In the genomic region with DNA sequence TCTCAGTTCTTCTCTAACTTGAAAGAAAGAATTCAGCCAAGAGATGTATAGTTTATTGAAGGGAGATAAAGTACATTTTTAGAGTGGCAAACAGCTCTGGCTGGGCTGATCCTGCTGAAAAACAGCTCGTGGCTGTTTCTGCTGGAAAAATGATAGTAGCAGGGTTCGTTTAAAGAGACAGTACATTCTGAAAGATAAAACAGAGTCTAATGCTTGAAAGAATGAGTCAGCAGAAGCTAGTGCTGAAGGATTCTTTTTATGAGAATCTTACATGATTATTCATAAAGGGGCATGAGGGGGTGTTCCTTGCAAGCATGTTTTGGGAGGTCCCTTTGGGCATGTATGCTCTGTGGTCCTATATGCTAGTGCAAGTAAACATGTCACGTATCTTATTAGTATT, we compare ENCODE assay signal across 21 cellular contexts.
A peak's percentile ranks its signal among the peaks of the same experiment; 100 is the strongest.
DNase-seq lines count a peak whose midpoint lies in the region; ATAC-seq and TF ChIP-seq lines count a peak whose summit lies in the region.
"Had no signal": no experiment of that assay in that cellular context is flagged by ENCODE, and none has a peak within 500 bp of the region (broad histone marks: within the 10 kb centered on the region; RNA-seq: fewer than 3 reads in every experiment).

No MANE protein-coding gene starts in this region.

- peak overlapping the region; percentile 86 for H4K5ac ChIP-seq in IMR-90 (ENCODE audit: low read depth, low read length)

- dilution Hi-C loops in IMR-90 (cut with HindIII; ENCODE audit: low sequenced_read_pairs, unreplicated experiment) = no loop called here

- H3K27ac ChIP-seq in ACC112 (ENCODE audit: low read depth, low read length) = peak overlapping the region; percentile 1
- H3K27ac ChIP-seq in IMR-90 (ENCODE audit: insufficient read depth, low read length) = peak overlapping the region; percentile 89
- peak overlapping the region; percentile 24 for H3K27ac ChIP-seq in brain microvascular endothelial cell
- no peak overlapping the region for H3K27ac ChIP-seq in mesenchymal stem cell (ENCODE audit: low read length, poor library complexity, severe bottlenecking)
- H3K27ac ChIP-seq: neutrophil, SK-N-MC had no signal

- TF ChIP-seq RAD21 in IMR-90 (IDR thresholded peaks at IDR 0.05; ENCODE audit: low read length) = no peak

- POLR2A ChIA-PET in IMR-90 (lab: Charles Lee; ENCODE audit: unreplicated experiment) = no interaction called here

- H3K9ac ChIP-seq in IMR-90 (ENCODE audit: low read depth, low read length) (peak overlapping the region; percentile 53; the same call in 1 of the 2 replicates), mesenchymal stem cell (ENCODE audit: low read length) (peak overlapping the region; percentile 27)

- peaks cover 2% of the 10 kb centered on the region; the same call in 1 of the 2 replicates for H3K9me3 ChIP-seq in IMR-90 (ENCODE audit: control insufficient read depth, insufficient read depth, low read length)
- H3K9me3 ChIP-seq in mesenchymal stem cell (ENCODE audit: control insufficient read depth, low read length) = peaks cover 18% of the 10 kb centered on the region
- H3K9me3 ChIP-seq: neutrophil had no signal

- peak overlapping the region; percentile 78 for H2AFZ ChIP-seq in ACC112 (ENCODE audit: low read length, unreplicated experiment)
- no peak overlapping the region for H2AFZ ChIP-seq in IMR-90 (replicated peaks; ENCODE audit: low read length, poor library complexity)
- no peak overlapping the region for H2AFZ ChIP-seq in mesenchymal stem cell (ENCODE audit: low read depth, low read length)

- DNase-seq in IMR-90 (peak; percentile 75), brain microvascular endothelial cell (peak; percentile 30), mesenchymal stem cell (peak; percentile 34), NCI-H2227 treated with DMSO at 0.1 percent for 48 hours (lab: John Stamatoyannopoulos, UW) (no peak), NOMO-1 (lab: John Stamatoyannopoulos, UW; ENCODE audit: unreplicated experiment in 2 of 2) (no peak)
- DNase-seq: activated naive CD4-positive, alpha-beta T cell treated with anti-CD3 and anti-CD28 coated beads, Interleukin-2, amount 10 ng/mL, durations not matched to agents 7 days and 5 days; activated T-cell treated with anti-CD3 and anti-CD28 coated beads for 4 hours; COR-L47; hypothalamus; kidney glomerular epithelial cell; mesendoderm; MM.1S; NCI-H187 treated with DMSO at 0.1 percent for 48 hours; NCI-H510A treated with DMSO at 0.1 percent for 48 hours; right cardiac atrium had no signal

- H2BK15ac ChIP-seq in IMR-90 (ENCODE audit: low read depth, low read length) (peak overlapping the region; percentile 85), mesenchymal stem cell (ENCODE audit: low read depth, poor library complexity, severe bottlenecking) (no peak overlapping the region)

- TF ChIP-seq POLR2A in IMR-90 (IDR thresholded peaks at IDR 0.05; ENCODE audit: low read depth, low read length) = no peak

- H3K23ac ChIP-seq in IMR-90 (ENCODE audit: low read depth, low read length) (peak overlapping the region; percentile 90; the same call in 1 of the 2 replicates), mesenchymal stem cell (ENCODE audit: low read length in 2 of 2) (no peak overlapping the region)

- H3K36me3 ChIP-seq in ACC112 (ENCODE audit: insufficient read depth, low read length) (no peaks in the 10 kb centered on the region), IMR-90 (ENCODE audit: control insufficient read depth, insufficient read depth, low read length) (no peaks in the 10 kb centered on the region), brain microvascular endothelial cell (replicated peaks) (no peaks in the 10 kb centered on the region), mesenchymal stem cell (ENCODE audit: control insufficient read depth in 1 of 2, insufficient read depth in 2 of 2, low read depth in 1 of 2, low read length in 2 of 2) (no peaks in the 10 kb centered on the region)
- H3K36me3 ChIP-seq: neutrophil had no signal

- ATAC-seq in IMR-90 (ENCODE audit: low read depth) = peak; percentile 89
- no peak for ATAC-seq in GM21528 (IDR thresholded peaks at IDR 0.05; ENCODE audit: low FRiP score, unreplicated experiment)
- ATAC-seq in GM21526 (IDR thresholded peaks at IDR 0.05; ENCODE audit: low FRiP score, unreplicated experiment) = no peak
- ATAC-seq: esophagus mucosa, right cardiac atrium had no signal

- in situ Hi-C loops in IMR-90 (cut with MboI; ENCODE audit: low sequenced_read_pairs) (no loop called here), brain microvascular endothelial cell (cut with HindIII; ENCODE audit: low pct_ligation_motif_present, low sequenced_read_pairs) (no loop called here)

- CTCF ChIA-PET in IMR-90 (lab: Yijun Ruan, JAX) = interaction anchor here (1.3 kb wide), 1 partner anchor 15 kb away, joined by 3 read pairs; no protein-coding TSS in a partner anchor

- H3K4me1 ChIP-seq in ACC112 (ENCODE audit: control insufficient read depth, insufficient read depth, low read length, unreplicated experiment) = peaks cover 3% of the 10 kb centered on the region
- H3K4me1 ChIP-seq in IMR-90 (ENCODE audit: control insufficient read depth, insufficient read depth, low read length) = peaks cover 10% of the 10 kb centered on the region
- no peaks in the 10 kb centered on the region for H3K4me1 ChIP-seq in mesenchymal stem cell (ENCODE audit: control insufficient read depth, insufficient read depth, low read depth, low read length)

- H2BK20ac ChIP-seq in IMR-90 (ENCODE audit: low read depth, low read length) = peak overlapping the region; percentile 91

- H3K14ac ChIP-seq in IMR-90 (replicated peaks; ENCODE audit: low read depth, low read length) (peak overlapping the region; percentile 62), mesenchymal stem cell (ENCODE audit: low read length in 2 of 2) (no peak overlapping the region)

- H2BK5ac ChIP-seq in IMR-90 (ENCODE audit: low read depth, low read length, poor library complexity, severe bottlenecking) (peak overlapping the region; percentile 97), mesenchymal stem cell (ENCODE audit: low read depth, low read length, poor library complexity, severe bottlenecking) (no peak overlapping the region)

- peak overlapping the region; percentile 94 for H3K18ac ChIP-seq in IMR-90 (ENCODE audit: low read depth, low read length)
- no peak overlapping the region for H3K18ac ChIP-seq in mesenchymal stem cell (ENCODE audit: low read depth in 1 of 2, low read length in 2 of 2)

- H3K79me1 ChIP-seq in IMR-90 (ENCODE audit: low read depth in 1 of 2, low read length in 2 of 2) (no peaks in the 10 kb centered on the region), mesenchymal stem cell (replicated peaks; ENCODE audit: low read length, poor library complexity, severe bottlenecking) (no peaks in the 10 kb centered on the region)

- WGBS in IMR-90 (ENCODE audit: extremely low coverage in 2 of 2, insufficient read length in 1 of 2), 2 experiments = no CpG with 5 or more reads among the region's 3 CpGs
- 26% methylated on average over 2 of the region's 3 CpGs for WGBS in mesenchymal stem cell

- peak overlapping the region; percentile 86 for H3K56ac ChIP-seq in IMR-90 (ENCODE audit: extremely low read depth, insufficient read depth, low read length)

- H3K9me1 ChIP-seq in IMR-90 (ENCODE audit: insufficient read depth, low read length) = no peaks in the 10 kb centered on the region

- intact Hi-C loops in IMR-90 (cut with micrococcal nuclease) = no loop called here

- no peak overlapping the region for H2AK9ac ChIP-seq in IMR-90 (replicated peaks; ENCODE audit: low read depth, low read length, poor library complexity)

- peak overlapping the region; percentile 58; the same call in 1 of the 2 replicates for H3K4me2 ChIP-seq in IMR-90 (ENCODE audit: low read depth, low read length)
- H3K4me2 ChIP-seq in mesenchymal stem cell (ENCODE audit: low read length, poor library complexity, severe bottlenecking) = no peak overlapping the region

- TF ChIP-seq CTCF in IMR-90 (conservative IDR thresholded peaks at IDR 0.05; ENCODE audit: low read depth, low read length) (no peak), brain microvascular endothelial cell (IDR thresholded peaks at IDR 0.05; ENCODE audit: low read depth, low read length, missing control alignments) (no peak)

- no TSS peak for BruUV-seq in IMR-90 (replicated peaks; lab: Mats Ljungman, UMichigan)

- H2BK12ac ChIP-seq in mesenchymal stem cell (ENCODE audit: low read length in 2 of 2) = peak overlapping the region in 1 of 2 experiments; percentile 77

- H3K79me2 ChIP-seq in ACC112 (ENCODE audit: control insufficient read depth, insufficient read depth, low read length, unreplicated experiment) = no peaks in the 10 kb centered on the region

- H4K8ac ChIP-seq in IMR-90 (ENCODE audit: low read depth in 2 of 2, low read length in 2 of 2) (peak overlapping the region; percentile 82 to 93), mesenchymal stem cell (ENCODE audit: low read length) (no peak overlapping the region)

- H4K20me1 ChIP-seq in IMR-90 (ENCODE audit: insufficient read depth, low read length) = no peaks in the 10 kb centered on the region

- no peaks in the 10 kb centered on the region for H3K27me3 ChIP-seq in ACC112 (ENCODE audit: insufficient read depth, low read length)
- H3K27me3 ChIP-seq in IMR-90 (ENCODE audit: control insufficient read depth, insufficient read depth, low read length) = no peaks in the 10 kb centered on the region
- no peaks in the 10 kb centered on the region for H3K27me3 ChIP-seq in brain microvascular endothelial cell (replicated peaks)
- H3K27me3 ChIP-seq in mesenchymal stem cell (ENCODE audit: control insufficient read depth in 1 of 2, insufficient read depth in 1 of 2, low read length in 2 of 2) = no peaks in the 10 kb centered on the region
- H3K27me3 ChIP-seq: neutrophil had no signal

- peak overlapping the region; percentile 56; the same call in 1 of the 2 replicates for H3K4me3 ChIP-seq in ACC112 (ENCODE audit: low read depth, low read length)
- no peak overlapping the region for H3K4me3 ChIP-seq in IMR-90 (ENCODE audit: insufficient read depth, low read depth, low read length)
- no peak overlapping the region for H3K4me3 ChIP-seq in brain microvascular endothelial cell (ENCODE audit: low read depth, low read length)
- no peak overlapping the region for H3K4me3 ChIP-seq in mesenchymal stem cell (ENCODE audit: insufficient read depth in 1 of 2, low read depth in 1 of 2, low read length in 2 of 2)
- H3K4me3 ChIP-seq: SK-N-MC had no signal

- H2AK5ac ChIP-seq in IMR-90 (ENCODE audit: low read depth, low read length) (no peak overlapping the region), mesenchymal stem cell (ENCODE audit: low read length, severe bottlenecking) (no peak overlapping the region)

- peak overlapping the region; percentile 96 for H2BK120ac ChIP-seq in IMR-90 (ENCODE audit: low read depth, low read length)
- no peak overlapping the region for H2BK120ac ChIP-seq in mesenchymal stem cell (ENCODE audit: low read depth, low read length)

- H3K4ac ChIP-seq in IMR-90 (ENCODE audit: low read depth, low read length) = peak overlapping the region; percentile 92; the same call in 1 of the 2 replicates
- H3K4ac ChIP-seq in mesenchymal stem cell (ENCODE audit: low read depth in 1 of 2, low read length in 2 of 2) = no peak overlapping the region

- peak overlapping the region; percentile 96 for H4K91ac ChIP-seq in IMR-90 (ENCODE audit: insufficient read depth, low read depth, low read length)
- no peak overlapping the region for H4K91ac ChIP-seq in mesenchymal stem cell (ENCODE audit: low read length)

TF ChIP-seq in IMR-90, 13 proteins besides CTCF, POLR2A, EP300 and RAD21 (continues in another document):
- TF ChIP-seq RFX5 (IDR thresholded peaks at IDR 0.05; ENCODE audit: low read depth, low read length) (no peak), SMC3 (IDR thresholded peaks at IDR 0.05; ENCODE audit: low read depth, low read length) (no peak)

Comparison
In these comparisons a context has a peak if more than half of its experiments do, and no peak if none do; other contexts are left out.
1. DNase-seq: peak in IMR-90 (single experiment), brain microvascular endothelial cell (single experiment) and mesenchymal stem cell (single experiment); none in NCI-H2227 treated with DMSO at 0.1 percent for 48 hours (single experiment) and NOMO-1 (0 of 2).